ENCODE assay signal across 1 cellular context in the genomic region with DNA sequence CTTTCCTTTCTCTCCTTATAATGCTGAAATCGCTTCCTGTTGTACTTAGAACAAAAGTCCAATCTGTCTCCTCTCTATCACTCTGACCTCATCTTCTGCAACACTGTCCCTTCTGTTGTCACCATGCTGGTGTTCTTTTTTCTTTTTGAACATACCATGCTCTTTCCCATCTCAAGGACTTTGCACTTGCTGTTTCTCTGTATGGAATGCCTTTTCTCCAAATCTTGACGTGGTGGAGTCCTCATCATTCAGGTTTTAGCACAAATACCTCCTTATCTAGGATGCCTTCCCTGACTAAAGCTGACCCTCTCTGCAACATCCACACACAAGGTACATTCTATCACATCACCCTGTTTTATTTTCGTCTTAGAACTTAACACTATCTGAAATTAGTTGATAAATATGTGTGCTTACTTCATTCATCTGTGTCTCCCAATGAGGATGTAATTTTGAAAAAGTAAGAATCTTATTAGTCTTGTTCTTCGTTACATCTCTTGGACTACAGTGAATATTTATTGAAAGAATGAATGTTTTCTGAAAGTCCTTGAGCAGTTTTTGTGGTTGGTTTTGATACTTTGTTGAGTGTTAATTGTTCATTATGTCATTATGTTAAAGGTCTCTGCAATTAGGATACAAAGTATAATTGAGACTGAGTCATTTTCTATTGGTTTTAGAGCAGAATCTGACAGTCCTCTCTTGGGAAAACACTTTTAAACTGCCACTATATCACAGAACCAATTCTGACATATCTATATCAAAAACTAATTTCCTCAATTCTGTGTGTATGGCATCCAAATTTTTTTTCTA.
A peak's percentile ranks its signal among the peaks of the same experiment; 100 is the strongest.
TF ChIP-seq lines count a peak whose summit lies in the region.

No MANE protein-coding gene starts in this region.

TF ChIP-seq in GM12878, 131 proteins besides CTCF, POLR2A, EP300 and RAD21 (continued from another document and continues in another):
- no peak for TF ChIP-seq ZBTB33 (IDR thresholded peaks at IDR 0.05)
- TF ChIP-seq MTA3 (IDR thresholded peaks at IDR 0.05; ENCODE audit: borderline replicate concordance, low read length) = no peak
- TF ChIP-seq MYB (IDR thresholded peaks at IDR 0.05; ENCODE audit: borderline replicate concordance, low read depth, low read length) = no peak
- TF ChIP-seq, protein P1, sequence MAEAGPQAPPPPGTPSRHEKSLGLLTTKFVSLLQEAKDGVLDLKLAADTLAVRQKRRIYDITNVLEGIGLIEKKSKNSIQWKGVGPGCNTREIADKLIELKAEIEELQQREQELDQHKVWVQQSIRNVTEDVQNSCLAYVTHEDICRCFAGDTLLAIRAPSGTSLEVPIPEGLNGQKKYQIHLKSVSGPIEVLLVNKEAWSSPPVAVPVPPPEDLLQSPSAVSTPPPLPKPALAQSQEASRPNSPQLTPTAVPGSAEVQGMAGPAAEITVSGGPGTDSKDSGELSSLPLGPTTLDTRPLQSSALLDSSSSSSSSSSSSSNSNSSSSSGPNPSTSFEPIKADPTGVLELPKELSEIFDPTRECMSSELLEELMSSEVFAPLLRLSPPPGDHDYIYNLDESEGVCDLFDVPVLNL (IDR thresholded peaks at IDR 0.05; ENCODE audit: low read depth, low read length) = no peak
- TF ChIP-seq NR2F1 (conservative IDR thresholded peaks at IDR 0.05) = peak; percentile 80
- TF ChIP-seq USF1 (IDR thresholded peaks at IDR 0.05; ENCODE audit: borderline replicate concordance, extremely low read length, insufficient read depth, low read depth, low read length) = no peak
- TF ChIP-seq, protein P2, sequence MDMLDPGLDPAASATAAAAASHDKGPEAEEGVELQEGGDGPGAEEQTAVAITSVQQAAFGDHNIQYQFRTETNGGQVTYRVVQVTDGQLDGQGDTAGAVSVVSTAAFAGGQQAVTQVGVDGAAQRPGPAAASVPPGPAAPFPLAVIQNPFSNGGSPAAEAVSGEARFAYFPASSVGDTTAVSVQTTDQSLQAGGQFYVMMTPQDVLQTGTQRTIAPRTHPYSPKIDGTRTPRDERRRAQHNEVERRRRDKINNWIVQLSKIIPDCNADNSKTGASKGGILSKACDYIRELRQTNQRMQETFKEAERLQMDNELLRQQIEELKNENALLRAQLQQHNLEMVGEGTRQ (IDR thresholded peaks at IDR 0.05; ENCODE audit: borderline replicate concordance, low read depth, low read length) = no peak
- TF ChIP-seq, protein P3, sequence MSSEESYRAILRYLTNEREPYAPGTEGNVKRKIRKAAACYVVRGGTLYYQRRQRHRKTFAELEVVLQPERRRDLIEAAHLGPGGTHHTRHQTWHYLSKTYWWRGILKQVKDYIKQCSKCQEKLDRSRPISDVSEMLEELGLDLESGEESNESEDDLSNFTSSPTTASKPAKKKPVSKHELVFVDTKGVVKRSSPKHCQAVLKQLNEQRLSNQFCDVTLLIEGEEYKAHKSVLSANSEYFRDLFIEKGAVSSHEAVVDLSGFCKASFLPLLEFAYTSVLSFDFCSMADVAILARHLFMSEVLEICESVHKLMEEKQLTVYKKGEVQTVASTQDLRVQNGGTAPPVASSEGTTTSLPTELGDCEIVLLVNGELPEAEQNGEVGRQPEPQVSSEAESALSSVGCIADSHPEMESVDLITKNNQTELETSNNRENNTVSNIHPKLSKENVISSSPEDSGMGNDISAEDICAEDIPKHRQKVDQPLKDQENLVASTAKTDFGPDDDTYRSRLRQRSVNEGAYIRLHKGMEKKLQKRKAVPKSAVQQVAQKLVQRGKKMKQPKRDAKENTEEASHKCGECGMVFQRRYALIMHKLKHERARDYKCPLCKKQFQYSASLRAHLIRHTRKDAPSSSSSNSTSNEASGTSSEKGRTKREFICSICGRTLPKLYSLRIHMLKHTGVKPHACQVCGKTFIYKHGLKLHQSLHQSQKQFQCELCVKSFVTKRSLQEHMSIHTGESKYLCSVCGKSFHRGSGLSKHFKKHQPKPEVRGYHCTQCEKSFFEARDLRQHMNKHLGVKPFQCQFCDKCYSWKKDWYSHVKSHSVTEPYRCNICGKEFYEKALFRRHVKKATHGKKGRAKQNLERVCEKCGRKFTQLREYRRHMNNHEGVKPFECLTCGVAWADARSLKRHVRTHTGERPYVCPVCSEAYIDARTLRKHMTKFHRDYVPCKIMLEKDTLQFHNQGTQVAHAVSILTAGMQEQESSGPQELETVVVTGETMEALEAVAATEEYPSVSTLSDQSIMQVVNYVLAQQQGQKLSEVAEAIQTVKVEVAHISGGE (CRISPR knock-in tag; IDR thresholded peaks at IDR 0.05) = no peak
- no peak for TF ChIP-seq SPI1 (IDR thresholded peaks at IDR 0.05; ENCODE audit: borderline replicate concordance, insufficient read depth, low read depth, low read length)
- no peak for TF ChIP-seq SMAD5 (IDR thresholded peaks at IDR 0.05; ENCODE audit: low read depth)
- TF ChIP-seq SUZ12 (IDR thresholded peaks at IDR 0.05; ENCODE audit: unreplicated experiment) = no peak
- no peak for TF ChIP-seq POLR2AphosphoS2 (IDR thresholded peaks at IDR 0.05; ENCODE audit: low read depth, low read length)
- TF ChIP-seq MEF2B (IDR thresholded peaks at IDR 0.05; ENCODE audit: partially characterized antibody, poor library complexity, severe bottlenecking) = peak; percentile 84
- no peak for TF ChIP-seq STAT1 (conservative IDR thresholded peaks at IDR 0.05)
- peak; percentile 63; the same call in 1 of the 2 replicates for TF ChIP-seq BCL11A (IDR thresholded peaks at IDR 0.05; ENCODE audit: low read depth, low read length)
- no peak for TF ChIP-seq ZSCAN29 (IDR thresholded peaks at IDR 0.05)
- no peak for TF ChIP-seq MYC (IDR thresholded peaks at IDR 0.05; ENCODE audit: insufficient read depth, insufficient read length, insufficient replicate concordance, low read length, severe bottlenecking)
- TF ChIP-seq SREBF2 (IDR thresholded peaks at IDR 0.05; ENCODE audit: low read length) = no peak
- no peak for TF ChIP-seq YY1 (IDR thresholded peaks at IDR 0.05; ENCODE audit: low read depth, low read length)
- TF ChIP-seq ZNF384 (IDR thresholded peaks at IDR 0.05; ENCODE audit: borderline replicate concordance, low read depth, low read length) = no peak
- no peak for TF ChIP-seq E4F1 (IDR thresholded peaks at IDR 0.05; ENCODE audit: borderline replicate concordance, partially characterized antibody)
- no peak for TF ChIP-seq SREBF1 (IDR thresholded peaks at IDR 0.05; ENCODE audit: low read length)
- TF ChIP-seq ZBTB40 (IDR thresholded peaks at IDR 0.05; ENCODE audit: borderline replicate concordance) = no peak
- TF ChIP-seq, protein P4, sequence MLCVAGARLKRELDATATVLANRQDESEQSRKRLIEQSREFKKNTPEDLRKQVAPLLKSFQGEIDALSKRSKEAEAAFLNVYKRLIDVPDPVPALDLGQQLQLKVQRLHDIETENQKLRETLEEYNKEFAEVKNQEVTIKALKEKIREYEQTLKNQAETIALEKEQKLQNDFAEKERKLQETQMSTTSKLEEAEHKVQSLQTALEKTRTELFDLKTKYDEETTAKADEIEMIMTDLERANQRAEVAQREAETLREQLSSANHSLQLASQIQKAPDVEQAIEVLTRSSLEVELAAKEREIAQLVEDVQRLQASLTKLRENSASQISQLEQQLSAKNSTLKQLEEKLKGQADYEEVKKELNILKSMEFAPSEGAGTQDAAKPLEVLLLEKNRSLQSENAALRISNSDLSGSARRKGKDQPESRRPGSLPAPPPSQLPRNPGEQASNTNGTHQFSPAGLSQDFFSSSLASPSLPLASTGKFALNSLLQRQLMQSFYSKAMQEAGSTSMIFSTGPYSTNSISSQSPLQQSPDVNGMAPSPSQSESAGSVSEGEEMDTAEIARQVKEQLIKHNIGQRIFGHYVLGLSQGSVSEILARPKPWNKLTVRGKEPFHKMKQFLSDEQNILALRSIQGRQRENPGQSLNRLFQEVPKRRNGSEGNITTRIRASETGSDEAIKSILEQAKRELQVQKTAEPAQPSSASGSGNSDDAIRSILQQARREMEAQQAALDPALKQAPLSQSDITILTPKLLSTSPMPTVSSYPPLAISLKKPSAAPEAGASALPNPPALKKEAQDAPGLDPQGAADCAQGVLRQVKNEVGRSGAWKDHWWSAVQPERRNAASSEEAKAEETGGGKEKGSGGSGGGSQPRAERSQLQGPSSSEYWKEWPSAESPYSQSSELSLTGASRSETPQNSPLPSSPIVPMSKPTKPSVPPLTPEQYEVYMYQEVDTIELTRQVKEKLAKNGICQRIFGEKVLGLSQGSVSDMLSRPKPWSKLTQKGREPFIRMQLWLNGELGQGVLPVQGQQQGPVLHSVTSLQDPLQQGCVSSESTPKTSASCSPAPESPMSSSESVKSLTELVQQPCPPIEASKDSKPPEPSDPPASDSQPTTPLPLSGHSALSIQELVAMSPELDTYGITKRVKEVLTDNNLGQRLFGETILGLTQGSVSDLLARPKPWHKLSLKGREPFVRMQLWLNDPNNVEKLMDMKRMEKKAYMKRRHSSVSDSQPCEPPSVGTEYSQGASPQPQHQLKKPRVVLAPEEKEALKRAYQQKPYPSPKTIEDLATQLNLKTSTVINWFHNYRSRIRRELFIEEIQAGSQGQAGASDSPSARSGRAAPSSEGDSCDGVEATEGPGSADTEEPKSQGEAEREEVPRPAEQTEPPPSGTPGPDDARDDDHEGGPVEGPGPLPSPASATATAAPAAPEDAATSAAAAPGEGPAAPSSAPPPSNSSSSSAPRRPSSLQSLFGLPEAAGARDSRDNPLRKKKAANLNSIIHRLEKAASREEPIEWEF (IDR thresholded peaks at IDR 0.05; ENCODE audit: insufficient replicate concordance, low read depth, low read length) = no peak
- TF ChIP-seq RB1 (IDR thresholded peaks at IDR 0.05; ENCODE audit: borderline replicate concordance) = no peak
- peak; percentile 65 for TF ChIP-seq RUNX3 (IDR thresholded peaks at IDR 0.05; ENCODE audit: low read length)
- no peak for TF ChIP-seq HDAC6 (IDR thresholded peaks at IDR 0.05; ENCODE audit: unreplicated experiment)
- TF ChIP-seq, protein P5, sequence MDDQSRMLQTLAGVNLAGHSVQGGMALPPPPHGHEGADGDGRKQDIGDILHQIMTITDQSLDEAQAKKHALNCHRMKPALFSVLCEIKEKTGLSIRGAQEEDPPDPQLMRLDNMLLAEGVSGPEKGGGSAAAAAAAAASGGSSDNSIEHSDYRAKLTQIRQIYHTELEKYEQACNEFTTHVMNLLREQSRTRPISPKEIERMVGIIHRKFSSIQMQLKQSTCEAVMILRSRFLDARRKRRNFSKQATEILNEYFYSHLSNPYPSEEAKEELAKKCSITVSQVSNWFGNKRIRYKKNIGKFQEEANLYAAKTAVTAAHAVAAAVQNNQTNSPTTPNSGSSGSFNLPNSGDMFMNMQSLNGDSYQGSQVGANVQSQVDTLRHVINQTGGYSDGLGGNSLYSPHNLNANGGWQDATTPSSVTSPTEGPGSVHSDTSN (IDR thresholded peaks at IDR 0.05; ENCODE audit: insufficient replicate concordance, low read depth, low read length) = no peak
- no peak for TF ChIP-seq PAX5 (IDR thresholded peaks at IDR 0.05; ENCODE audit: borderline replicate concordance, low read depth, low read length)
